Comparison of ENCODE assay signal across 8 cellular contexts in the genomic region with DNA sequence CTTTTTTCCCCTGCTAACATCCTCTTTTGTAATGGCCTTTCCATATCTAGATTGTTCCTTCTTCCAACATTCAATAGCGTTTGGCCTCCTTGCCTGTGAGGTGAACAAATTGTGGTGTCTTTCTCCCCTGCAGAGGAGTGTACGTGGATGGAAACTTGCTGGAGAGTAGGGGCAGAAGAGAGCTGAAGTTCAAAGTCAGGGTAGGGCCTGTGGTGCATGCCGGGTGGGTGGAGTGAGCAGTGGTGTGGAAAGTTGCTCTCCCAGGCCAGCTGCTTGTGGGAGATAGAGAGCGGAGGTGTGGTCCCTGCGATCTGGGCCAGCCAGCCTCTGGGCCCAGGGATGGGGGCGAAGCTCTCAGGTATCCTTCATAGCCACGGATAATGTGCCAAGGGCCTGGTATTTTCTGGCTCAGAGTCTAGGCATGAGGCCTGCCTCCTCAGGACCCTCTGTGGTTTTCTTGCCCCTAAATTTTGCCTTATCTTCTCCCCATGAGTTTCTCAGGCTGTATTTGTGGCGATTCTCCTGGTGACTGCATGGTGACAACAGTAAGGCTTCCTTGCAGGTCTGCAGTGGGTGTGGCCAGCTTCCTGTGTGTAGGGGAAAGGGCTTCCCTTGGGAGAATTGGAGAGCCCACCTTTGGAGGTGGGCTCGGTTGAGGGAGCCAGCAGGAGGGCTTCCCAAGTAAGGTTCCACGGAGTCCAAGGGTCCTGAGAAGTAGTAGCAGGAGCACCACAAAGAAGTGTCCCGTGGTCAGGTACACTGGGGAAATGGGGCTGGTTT. TPM values are rescaled to one million over a fixed set of nuclear protein-coding genes. Genes with fewer than 3 reads are reported as not detected.
DNase-seq lines count a peak whose midpoint lies in the region; ATAC-seq and TF ChIP-seq lines count a peak whose summit lies in the region.

No MANE protein-coding gene starts in this region.

- H3K36me3 ChIP-seq in IMR-90 (ENCODE audit: control insufficient read depth, insufficient read depth, low read length), result peaks cover 69% of the 10 kb centered on the region
- no peaks in the 10 kb centered on the region for H3K36me3 ChIP-seq in PC-3 (ENCODE audit: low read depth, low read length)

- no peak overlapping the region for H3K23ac ChIP-seq in IMR-90 (ENCODE audit: low read depth, low read length)

- H3K27ac Mint-ChIP-seq in activated naive CD8-positive, alpha-beta T cell treated with anti-CD3 and anti-CD28 coated beads, Interleukin-2, amount 10 ng/mL, durations not matched to agents 7 days and 5 days, result peak overlapping the region; percentile 93

- DNase-seq in GM20000 (ENCODE audit: low spot score) (peak; percentile 63), IMR-90 (no peak), PC-3 (no peak), NCI-H345 (lab: John Stamatoyannopoulos, UW) (no peak), ureter (ENCODE audit: low spot score) (no peak), NCI-H1436 treated with DMSO at 0.1 percent for 48 hours (lab: John Stamatoyannopoulos, UW) (no peak)
- DNase-seq in activated naive CD8-positive, alpha-beta T cell treated with anti-CD3 and anti-CD28 coated beads, Interleukin-2, amount 10 ng/mL, durations not matched to agents 7 days and 5 days, result peak; percentile 51
- DNase-seq in stimulated activated CD8-positive, alpha-beta memory T cell treated with anti-CD3 and anti-CD28 coated beads, Interleukin-12 subunit alpha, Interleukin-12 subunit beta, amount 100 ng/mL, for 1 hour (ENCODE audit: low read depth), result peak; percentile 32

- peak overlapping the region; percentile 59 for H3K4ac ChIP-seq in IMR-90 (ENCODE audit: low read depth, low read length)

- H4K5ac ChIP-seq in IMR-90 (ENCODE audit: low read depth, low read length), result no peak overlapping the region

- H3K56ac ChIP-seq in IMR-90 (ENCODE audit: extremely low read depth, insufficient read depth, low read length), result no peak overlapping the region

- no peak for TF ChIP-seq RAD21 in IMR-90 (IDR thresholded peaks at IDR 0.05; ENCODE audit: low read length)

- H3K27ac ChIP-seq in IMR-90 (ENCODE audit: insufficient read depth, low read length) (peak overlapping the region; percentile 17), PC-3 (ENCODE audit: low read length) (no peak overlapping the region)

- intact Hi-C loops in IMR-90 (cut with micrococcal nuclease), result no loop called here
- intact Hi-C loops in PC-3 (cut with micrococcal nuclease), result no loop called here

- in situ Hi-C loops in IMR-90 (cut with MboI; ENCODE audit: low sequenced_read_pairs), result loop anchor here (25.0 kb wide), 1 partner anchor 173 kb away; no protein-coding TSS in a partner anchor

- no peaks in the 10 kb centered on the region for H3K79me2 ChIP-seq in PC-3 (ENCODE audit: low read length)

- H2BK120ac ChIP-seq in IMR-90 (ENCODE audit: low read depth, low read length), result no peak overlapping the region; the same call in 1 of the 2 replicates

- H3K36me3 Mint-ChIP-seq in activated naive CD8-positive, alpha-beta T cell treated with anti-CD3 and anti-CD28 coated beads, Interleukin-2, amount 10 ng/mL, durations not matched to agents 7 days and 5 days, result peaks cover 25% of the 10 kb centered on the region

- H3K4me1 Mint-ChIP-seq in activated naive CD8-positive, alpha-beta T cell treated with anti-CD3 and anti-CD28 coated beads, Interleukin-2, amount 10 ng/mL, durations not matched to agents 7 days and 5 days, result peaks cover 74% of the 10 kb centered on the region

- no peak for TF ChIP-seq POLR2A in IMR-90 (IDR thresholded peaks at IDR 0.05; ENCODE audit: low read depth, low read length)

- peak overlapping the region; percentile 45; the same call in 1 of the 2 replicates for H4K91ac ChIP-seq in IMR-90 (ENCODE audit: insufficient read depth, low read depth, low read length)

- no peaks in the 10 kb centered on the region for H3F3A ChIP-seq in PC-3 (ENCODE audit: low read length, unreplicated experiment)

- no peak overlapping the region for H2BK20ac ChIP-seq in IMR-90 (ENCODE audit: low read depth, low read length)

- H4K20me1 ChIP-seq in IMR-90 (ENCODE audit: insufficient read depth, low read length), result peaks cover 33% of the 10 kb centered on the region
- H4K20me1 ChIP-seq in PC-3 (ENCODE audit: low read length), result no peaks in the 10 kb centered on the region

- H3K9ac ChIP-seq in IMR-90 (ENCODE audit: low read depth, low read length), result no peak overlapping the region
- H3K9ac ChIP-seq in PC-3 (ENCODE audit: low read length), result no peak overlapping the region

- H3K14ac ChIP-seq in IMR-90 (replicated peaks; ENCODE audit: low read depth, low read length), result peak overlapping the region; percentile 25; the same call in 1 of the 2 replicates

- ATAC-seq in IMR-90 (ENCODE audit: low read depth) (no peak), PC-3 (no peak)
- ATAC-seq in activated naive CD8-positive, alpha-beta T cell treated with anti-CD3 and anti-CD28 coated beads, Interleukin-2, amount 10 ng/mL, durations not matched to agents 7 days and 5 days (ENCODE audit: low read depth), result peak; percentile 9

- H3K4me2 ChIP-seq in IMR-90 (ENCODE audit: low read depth, low read length) (no peak overlapping the region), PC-3 (ENCODE audit: low read length) (no peak overlapping the region)

- H2AK9ac ChIP-seq in IMR-90 (replicated peaks; ENCODE audit: low read depth, low read length, poor library complexity), result no peak overlapping the region

- peaks cover 15% of the 10 kb centered on the region for H3K9me1 ChIP-seq in IMR-90 (ENCODE audit: insufficient read depth, low read length)

- no peaks in the 10 kb centered on the region for H3K27me3 ChIP-seq in IMR-90 (ENCODE audit: control insufficient read depth, insufficient read depth, low read length)
- H3K27me3 ChIP-seq in PC-3 (ENCODE audit: low read length), result no peaks in the 10 kb centered on the region

- H3K9me2 ChIP-seq in PC-3 (replicated peaks; ENCODE audit: low read length), result no peaks in the 10 kb centered on the region

- no peaks in the 10 kb centered on the region for H3K9me3 Mint-ChIP-seq in activated naive CD8-positive, alpha-beta T cell treated with anti-CD3 and anti-CD28 coated beads, Interleukin-2, amount 10 ng/mL, durations not matched to agents 7 days and 5 days

- H2AFZ ChIP-seq in IMR-90 (replicated peaks; ENCODE audit: low read length, poor library complexity) (no peak overlapping the region), PC-3 (ENCODE audit: low read length) (no peak overlapping the region)

- dilution Hi-C loops in IMR-90 (cut with HindIII; ENCODE audit: low sequenced_read_pairs, unreplicated experiment), result no loop called here

- H3K4me1 ChIP-seq in IMR-90 (ENCODE audit: control insufficient read depth, insufficient read depth, low read length), result peaks cover 21% of the 10 kb centered on the region
- peaks cover 6% of the 10 kb centered on the region; the same call in 1 of the 2 replicates for H3K4me1 ChIP-seq in PC-3 (ENCODE audit: insufficient read depth, low read length)

- H4K8ac ChIP-seq in IMR-90 (ENCODE audit: low read depth in 2 of 2, low read length in 2 of 2), result peak overlapping the region; percentile 13 to 23; a peak in 2 of 4 replicates

- TF ChIP-seq CTCF in GM20000 (IDR thresholded peaks at IDR 0.05; ENCODE audit: extremely low read depth, missing control alignments), result no peak
- no peak for TF ChIP-seq CTCF in IMR-90 (conservative IDR thresholded peaks at IDR 0.05; ENCODE audit: low read depth, low read length)
- TF ChIP-seq CTCF in PC-3 (conservative IDR thresholded peaks at IDR 0.05; ENCODE audit: low read depth, low read length), result no peak

- peak overlapping the region; percentile 52; the same call in 1 of the 2 replicates for H2AK5ac ChIP-seq in IMR-90 (ENCODE audit: low read depth, low read length)

- no TSS peak for BruUV-seq in IMR-90 (replicated peaks; lab: Mats Ljungman, UMichigan)
- BruUV-seq in PC-3 (replicated peaks; lab: Mats Ljungman, UMichigan), result no TSS peak

- WGBS in IMR-90 (ENCODE audit: extremely low coverage in 2 of 2, insufficient read length in 1 of 2), 2 experiments, result 96% methylated on average over 5 of the region's 11 CpGs; no CpG with 5 or more reads in 1 of the 2 experiments

- H3K4me3 ChIP-seq in IMR-90 (ENCODE audit: insufficient read depth, low read depth, low read length) (no peak overlapping the region), PC-3 (ENCODE audit: low read length) (no peak overlapping the region)

- CTCF ChIA-PET in IMR-90 (lab: Yijun Ruan, JAX), result no interaction called here
- CTCF ChIA-PET in PC-3 (lab: Charles Lee), result no interaction called here

- peak overlapping the region; percentile 12 for H2BK5ac ChIP-seq in IMR-90 (ENCODE audit: low read depth, low read length, poor library complexity, severe bottlenecking)

- peak overlapping the region; percentile 23; the same call in 1 of the 3 replicates for H2BK15ac ChIP-seq in IMR-90 (ENCODE audit: low read depth, low read length)

- no peaks in the 10 kb centered on the region for H3K27me3 Mint-ChIP-seq in activated naive CD8-positive, alpha-beta T cell treated with anti-CD3 and anti-CD28 coated beads, Interleukin-2, amount 10 ng/mL, durations not matched to agents 7 days and 5 days

- peaks cover 10 to 45% of the 10 kb centered on the region in 2 experiments for H3K79me1 ChIP-seq in IMR-90 (ENCODE audit: low read depth in 1 of 2, low read length in 2 of 2)

- POLR2A ChIA-PET in IMR-90 (lab: Charles Lee; ENCODE audit: unreplicated experiment) (interaction anchor here (0.6 kb wide), 1 partner anchor 186 kb away, joined by 4 read pairs; no protein-coding TSS in a partner anchor), PC-3 (lab: Charles Lee; ENCODE audit: unreplicated experiment) (no interaction called here)
- POLR2A ChIA-PET in activated naive CD8-positive, alpha-beta T cell treated with anti-CD3 and anti-CD28 coated beads, Interleukin-2, amount 10 ng/mL, durations not matched to agents 7 days and 5 days (lab: Charles Lee), result interaction anchor here (0.7 to 2.7 kb wide), 5 partner anchors 8 to 91 kb away, joined by 3 to 25 read pairs (median 5); no protein-coding TSS in a partner anchor

- H3K18ac ChIP-seq in IMR-90 (ENCODE audit: low read depth, low read length), result no peak overlapping the region

- H3K9me3 ChIP-seq in IMR-90 (ENCODE audit: control insufficient read depth, insufficient read depth, low read length) (no peaks in the 10 kb centered on the region), PC-3 (ENCODE audit: low read length) (no peaks in the 10 kb centered on the region)

- H3K4me3 Mint-ChIP-seq in activated naive CD8-positive, alpha-beta T cell treated with anti-CD3 and anti-CD28 coated beads, Interleukin-2, amount 10 ng/mL, durations not matched to agents 7 days and 5 days, result peak overlapping the region; percentile 58

TF ChIP-seq in IMR-90, 13 proteins besides CTCF, POLR2A, EP300 and RAD21 (continues in another document):
- TF ChIP-seq CEBPB (IDR thresholded peaks at IDR 0.05; ENCODE audit: low read depth, low read length) (no peak), BHLHE40 (IDR thresholded peaks at IDR 0.05; ENCODE audit: low read depth, low read length) (no peak), RCOR1 (IDR thresholded peaks at IDR 0.05; ENCODE audit: insufficient replicate concordance, low read length) (no peak)

RNA-seq across cellular contexts. Expression of a gene that starts 6.7 kb away (rescaled TPM):
- total RNA-seq in IMR-90 (2012; rRNA removed) (6.1 and 7.5 TPM in 2 replicates), PC-3 (2014; rRNA removed) (2.4 and 2.6 TPM in 2 replicates), ureter (11.9 TPM)
- 7.6 and 10.6 TPM in 2 replicates for polyA plus RNA-seq in IMR-90 (2012; rRNA removed)
- 4.6 and 11.3 TPM in 2 replicates for polyA plus RNA-seq in IMR-90 (2012; cell fraction: cytosol; rRNA removed)
- 6.4 and 25.4 TPM in 2 replicates for polyA plus RNA-seq in IMR-90 (2012; cell fraction: nucleus; rRNA removed; ENCODE audit: low replicate concordance)
- total RNA-seq in activated naive CD8-positive, alpha-beta T cell treated with anti-CD3 and anti-CD28 coated beads, Interleukin-2, amount 10 ng/mL, durations not matched to agents 7 days and 5 days, result 10 to 100 TPM; 38.7 to 45.3 TPM

Comparison
In these comparisons a context has a peak if more than half of its experiments do, and no peak if none do; other contexts are left out.
1. DNase-seq: peak in GM20000 (single experiment), activated naive CD8-positive, alpha-beta T cell treated with anti-CD3 and anti-CD28 coated beads, Interleukin-2, amount 10 ng/mL, durations not matched to agents 7 days and 5 days (single experiment) and stimulated activated CD8-positive, alpha-beta memory T cell treated with anti-CD3 and anti-CD28 coated beads, Interleukin-12 subunit alpha, Interleukin-12 subunit beta, amount 100 ng/mL, for 1 hour (single experiment); none in IMR-90 (single experiment), PC-3 (single experiment), NCI-H345 (single experiment), ureter (single experiment) and NCI-H1436 treated with DMSO at 0.1 percent for 48 hours (single experiment).